Comparison of ENCODE assay signal across 8 cellular contexts in the genomic region with DNA sequence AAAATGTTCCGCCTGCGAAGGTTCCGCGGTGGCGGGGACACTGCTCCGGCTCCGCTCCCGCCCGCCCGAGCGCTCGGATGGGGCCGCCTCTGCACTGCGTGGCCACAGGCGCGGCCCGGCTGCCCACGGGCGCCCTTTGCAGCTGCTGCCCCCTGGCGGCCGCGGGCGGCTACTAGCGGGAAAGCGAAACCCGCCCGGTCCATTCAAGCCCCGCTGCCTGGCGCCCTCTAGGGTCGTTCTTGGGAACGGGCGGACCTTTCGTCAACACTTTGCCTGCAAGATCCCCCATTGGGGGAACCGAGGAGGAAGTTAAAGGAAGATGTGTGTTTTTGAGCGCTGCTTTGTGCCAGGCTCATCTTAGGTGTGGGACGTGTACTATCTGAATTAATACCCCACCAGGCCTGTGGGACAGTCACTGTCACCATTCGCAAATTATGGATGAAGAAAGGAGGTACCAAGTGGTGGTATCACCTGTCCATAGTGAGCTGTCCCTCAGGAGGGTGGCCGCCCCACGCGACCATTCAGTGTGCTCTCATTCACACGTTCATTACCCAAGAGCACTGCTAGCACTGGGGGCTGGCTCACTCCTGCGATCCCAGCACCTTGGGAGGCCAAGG. TPM values are rescaled to one million over a fixed set of nuclear protein-coding genes. Genes with fewer than 3 reads are reported as not detected.
A peak's percentile ranks its signal among the peaks of the same experiment; 100 is the strongest.
DNase-seq lines count a peak whose midpoint lies in the region; ATAC-seq and TF ChIP-seq lines count a peak whose summit lies in the region.

No MANE protein-coding gene starts in this region.

- H3K14ac ChIP-seq in neuronal stem cell (ENCODE audit: low read length), result no peak overlapping the region

- no peaks in the 10 kb centered on the region for H3F3A ChIP-seq in MM.1S (ENCODE audit: insufficient read depth, low read length)

- H3K79me1 ChIP-seq in neuronal stem cell (ENCODE audit: low read depth, low read length), result peaks cover 3% of the 10 kb centered on the region

- H2AFZ ChIP-seq in MM.1S (ENCODE audit: low read length), result no peak overlapping the region
- H2AFZ ChIP-seq in neuronal stem cell (ENCODE audit: low read length), result no peak overlapping the region

- H2BK12ac ChIP-seq in neuronal stem cell (ENCODE audit: low read length), result no peak overlapping the region

- no peaks in the 10 kb centered on the region for H3K79me2 ChIP-seq in MM.1S (ENCODE audit: low read length)

- peak; percentile 70 for ATAC-seq in GM21737 (IDR thresholded peaks at IDR 0.05; ENCODE audit: unreplicated experiment)

- H3K27ac ChIP-seq in MM.1S (ENCODE audit: low read length) (no peak overlapping the region), neuronal stem cell (replicated peaks; ENCODE audit: low read length) (no peak overlapping the region)

- H3K27me3 ChIP-seq in MM.1S (replicated peaks; ENCODE audit: insufficient read depth, low read length), result peaks cover 24% of the 10 kb centered on the region
- peaks cover 0 to 43% (median 3%) of the 10 kb centered on the region in 3 experiments for H3K27me3 ChIP-seq in neuronal stem cell (ENCODE audit: control insufficient read depth in 3 of 3, insufficient read depth in 3 of 3, low read depth in 1 of 3, low read length in 3 of 3)

- peak; percentile 86 for TF ChIP-seq CTCF in MM.1S (IDR thresholded peaks at IDR 0.05; ENCODE audit: low read length)

- H3K4me2 ChIP-seq in MM.1S (ENCODE audit: low read depth, low read length), result no peak overlapping the region
- peak overlapping the region; percentile 32 for H3K4me2 ChIP-seq in neuronal stem cell (ENCODE audit: insufficient read depth, low read length, poor library complexity, severe bottlenecking)

- no peaks in the 10 kb centered on the region for H3K9me2 ChIP-seq in MM.1S (replicated peaks; ENCODE audit: insufficient read depth, low read length)

- H3K9ac ChIP-seq in MM.1S (ENCODE audit: low read length) (no peak overlapping the region), neuronal stem cell (ENCODE audit: low read depth, low read length, poor library complexity) (no peak overlapping the region)

- DNase-seq in Caki2 (ENCODE audit: low read depth) (peak; percentile 36), MM.1S (peak; percentile 64), SHP77 (lab: John Stamatoyannopoulos, UW) (peak; percentile 67 to 70), fibroblast of peridontal ligament (ENCODE audit: extremely low read depth) (peak; percentile 76), neuronal stem cell (ENCODE audit: low spot score) (peak; percentile 85), superior temporal gyrus (ENCODE audit: extremely low spot score) (peak; percentile 71)
- peak; percentile 86 to 91 for DNase-seq in activated T-helper 1 cell treated with anti-CD3 and anti-CD28 coated beads, Interleukin-2, amount 50 U/mL, for 16 hours (ENCODE audit: low read depth in 1 of 2, low spot score in 1 of 2)

- no peaks in the 10 kb centered on the region for H3K4me1 ChIP-seq in MM.1S (ENCODE audit: low read length)
- H3K4me1 ChIP-seq in neuronal stem cell (ENCODE audit: control insufficient read depth in 2 of 2, insufficient read depth in 1 of 2, low read depth in 1 of 2, low read length in 2 of 2), result peaks cover 0 to 1% of the 10 kb centered on the region in 2 donors

- H2BK120ac ChIP-seq in neuronal stem cell (ENCODE audit: low read depth, low read length), result no peak overlapping the region

- H2AK5ac ChIP-seq in neuronal stem cell (ENCODE audit: low read depth, low read length), result peak overlapping the region; percentile 10

- H4K8ac ChIP-seq in neuronal stem cell (ENCODE audit: low read depth, low read length), result no peak overlapping the region

- in situ Hi-C loops in Caki2 (cut with HindIII; ENCODE audit: low pct_unique_long_range_greater_than_20kb, low sequenced_read_pairs), result no loop called here

- H4K91ac ChIP-seq in neuronal stem cell (ENCODE audit: low read depth, low read length, poor library complexity), result no peak overlapping the region

- H3K4me3 ChIP-seq in MM.1S (ENCODE audit: low read length), result no peak overlapping the region
- peak overlapping the region in 1 of 2 donors; percentile 56 for H3K4me3 ChIP-seq in neuronal stem cell (ENCODE audit: low read length in 2 of 2)

- H3K23ac ChIP-seq in neuronal stem cell (ENCODE audit: low read depth, low read length, poor library complexity), result no peak overlapping the region

- H2BK15ac ChIP-seq in neuronal stem cell (ENCODE audit: low read length), result peak overlapping the region; percentile 0

- H3K9me3 ChIP-seq in MM.1S (replicated peaks; ENCODE audit: insufficient read depth, low read length) (no peaks in the 10 kb centered on the region), neuronal stem cell (replicated peaks in 1 of 2; ENCODE audit: control insufficient read depth in 2 of 2, insufficient read depth in 1 of 2, low read depth in 1 of 2, low read length in 2 of 2) (no peaks in the 10 kb centered on the region)

- H3K36me3 ChIP-seq in MM.1S (replicated peaks; ENCODE audit: insufficient read depth, low read length) (no peaks in the 10 kb centered on the region), neuronal stem cell (replicated peaks in 1 of 2; ENCODE audit: control insufficient read depth in 2 of 2, insufficient read depth in 2 of 2, low read length in 2 of 2) (no peaks in the 10 kb centered on the region)

- H3K4ac ChIP-seq in neuronal stem cell (ENCODE audit: low read length), result no peak overlapping the region

- no peak overlapping the region for H2BK5ac ChIP-seq in neuronal stem cell (ENCODE audit: low read length)

- WGBS in neuronal stem cell (ENCODE audit: extremely low coverage in 2 of 2, insufficient read length in 2 of 2, insufficient replicate concordance in 1 of 2), 2 donors, result no CpG with 5 or more reads among the region's 42 CpGs

- no peaks in the 10 kb centered on the region for H4K20me1 ChIP-seq in MM.1S (ENCODE audit: insufficient read depth, low read length)

- no peak overlapping the region for H3K18ac ChIP-seq in neuronal stem cell (ENCODE audit: low read length)

RNA-seq across cellular contexts. Expression of gene GPR132, which starts 19.4 kb away (rescaled TPM):
- total RNA-seq in Caki2 (2014; rRNA removed; shearing (Covaris generic); ENCODE audit: low replicate concordance), result 0.71 TPM in 1 of 2 replicates, not detected in the other
- 0.13 TPM for polyA plus RNA-seq in neuronal stem cell (2013, experiment 1 of 2)
- polyA plus RNA-seq in neuronal stem cell (2013, experiment 2 of 2), result 0.08 TPM

RNA-seq across cellular contexts. Expression of gene CDCA4, which starts 24.9 kb away (rescaled TPM):
- total RNA-seq in Caki2 (2014; rRNA removed; shearing (Covaris generic); ENCODE audit: low replicate concordance), result 30.3 and 36.6 TPM in 2 replicates
- polyA plus RNA-seq in neuronal stem cell (2013, experiment 1 of 2), result 46.0 TPM
- polyA plus RNA-seq in neuronal stem cell (2013, experiment 2 of 2), result 45.5 TPM

Comparison
In these comparisons a context has a peak if more than half of its experiments do, and no peak if none do; other contexts are left out.
1. DNase-seq: peak in every context shown above with its lines; median percentile 88 in activated T-helper 1 cell treated with anti-CD3 and anti-CD28 coated beads, Interleukin-2, amount 50 U/mL, for 16 hours; 85 in neuronal stem cell; 76 in fibroblast of peridontal ligament; 71 in superior temporal gyrus; 68 in SHP77; 64 in MM.1S; 36 in Caki2.